24 cellular contexts compared by ENCODE assay signal in the genomic region with DNA sequence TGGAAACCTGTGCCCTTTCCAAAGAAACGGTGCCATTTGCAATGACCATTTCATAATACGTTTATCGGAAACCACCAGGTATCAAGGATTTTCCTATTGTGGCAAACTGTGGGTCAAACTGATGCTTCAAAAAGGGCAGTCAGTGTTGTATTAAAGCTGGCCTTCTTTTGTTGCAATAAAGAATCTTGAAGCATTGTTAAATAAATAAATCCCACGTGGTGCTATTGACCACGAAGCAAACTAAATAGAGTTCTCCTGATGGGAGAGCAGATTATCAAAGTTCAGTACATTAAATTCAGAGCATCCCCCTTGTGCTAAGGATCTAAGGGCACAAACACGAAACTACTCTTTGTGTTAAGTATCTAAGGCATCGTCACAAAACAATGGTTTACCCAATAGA.
"Had no signal": no experiment of that assay in that cellular context is flagged by ENCODE, and none has a peak within 500 bp of the region (broad histone marks: within the 10 kb centered on the region; RNA-seq: fewer than 3 reads in every experiment).

No MANE protein-coding gene starts in this region.

- FAIRE-seq: HepG2 had no signal

- H3K4me1 Mint-ChIP-seq: IgD-negative memory B cell, T-cell had no signal

- H3K9ac ChIP-seq: SK-N-SH had no signal

- ATAC-seq: HepG2, Panc1, T-cell had no signal

- H3K4me3 ChIP-seq: MG63 had no signal

- H3K27ac ChIP-seq: RWPE1 had no signal

- H3K27ac Mint-ChIP-seq: IgD-negative memory B cell, T-cell had no signal

- H3K27me3 ChIP-seq: MG63 had no signal

- H3K9me3 ChIP-seq: MG63, SK-N-SH had no signal

- H3K4me2 ChIP-seq: SK-N-SH had no signal

- DNase-seq: KBM-7, MG63, NCI-H1092, NCI-H1105 treated with DMSO at 0.1 percent for 48 hours, NCI-H1417 treated with DMSO at 0.1 percent for 48 hours, NCI-H146, NCI-H1694 treated with DMSO at 0.1 percent for 48 hours, NCI-H1930, NCI-H2081, NCI-H2107, NCI-H2171 treated with DMSO at 0.1 percent for 48 hours, NCI-H345, NCI-H446 treated with DMSO at 0.1 percent for 48 hours, NCI-H510A treated with DMSO at 0.1 percent for 48 hours, NCI-H526, NCI-H774, SHP77, SK-N-SH, SW 1271, T-cell had no signal

- H3K36me3 ChIP-seq: MG63 had no signal

- H3K36me3 Mint-ChIP-seq: IgD-negative memory B cell, T-cell had no signal

- H3K4me3 Mint-ChIP-seq: IgD-negative memory B cell, T-cell had no signal

- H3K27me3 Mint-ChIP-seq: IgD-negative memory B cell, T-cell had no signal
